ENCODE assay signal across 10 cellular contexts in the genomic region with DNA sequence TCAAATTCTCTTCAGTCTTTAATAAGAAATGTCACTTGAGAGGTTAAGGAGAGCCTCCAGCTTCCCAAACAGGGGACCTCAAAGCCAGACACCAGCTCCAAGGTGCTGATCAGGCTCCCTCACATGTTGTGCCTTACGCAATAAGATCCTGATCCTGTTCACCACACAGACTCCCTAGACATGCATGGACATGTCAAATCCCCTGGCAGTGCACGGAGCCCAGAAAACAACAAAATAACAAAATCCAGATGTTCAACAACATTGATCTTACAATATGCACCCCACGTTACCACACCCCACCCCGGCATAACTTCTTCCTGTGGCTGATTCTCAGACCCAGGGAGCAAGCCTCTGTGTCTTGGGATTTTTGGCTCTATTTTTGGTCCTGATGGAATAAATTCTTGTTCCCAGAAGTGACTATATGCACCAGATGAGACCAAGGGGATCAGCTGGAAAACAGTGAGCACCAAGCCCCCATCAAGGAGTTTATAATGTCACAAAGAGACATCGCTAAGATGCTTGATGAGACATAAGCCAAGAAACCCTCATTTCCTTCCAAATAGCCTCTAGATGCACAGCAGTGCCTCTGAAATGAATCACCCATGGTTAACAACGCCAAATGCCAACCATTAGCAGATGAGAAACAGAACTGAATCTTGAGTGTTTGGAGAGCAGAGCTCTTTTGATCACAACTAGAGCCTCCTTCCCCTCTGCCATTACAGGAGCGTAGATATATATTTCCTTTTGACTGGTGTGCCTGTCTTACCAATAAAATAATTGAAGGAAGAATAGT.
DNase-seq lines count a peak whose midpoint lies in the region; ATAC-seq, FAIRE-seq and TF ChIP-seq lines count a peak whose summit lies in the region.
"Had no signal": no experiment of that assay in that cellular context is flagged by ENCODE, and none has a peak within 500 bp of the region (broad histone marks: within the 10 kb centered on the region; RNA-seq: fewer than 3 reads in every experiment).

No MANE protein-coding gene starts in this region.

- TF ChIP-seq RAD21 in IMR-90 (IDR thresholded peaks at IDR 0.05; ENCODE audit: low read length): no peak

- peak overlapping the region; percentile 78; the same call in 1 of the 2 replicates for H2BK20ac ChIP-seq in IMR-90 (ENCODE audit: low read depth, low read length)

- H2BK120ac ChIP-seq in IMR-90 (ENCODE audit: low read depth, low read length): peak overlapping the region; percentile 86

- peak overlapping the region; percentile 24; the same call in 1 of the 2 replicates for H2AK5ac ChIP-seq in IMR-90 (ENCODE audit: low read depth, low read length)

- H3K9me3 ChIP-seq in IMR-90 (ENCODE audit: control insufficient read depth, insufficient read depth, low read length) (no peaks in the 10 kb centered on the region), ascending aorta (no peaks in the 10 kb centered on the region)

- DNase-seq in GM12865 (ENCODE audit: low read depth) (peak; percentile 58), IMR-90 (peak; percentile 72), astrocyte of the spinal cord (ENCODE audit: low read depth, low spot score) (peak; percentile 73), myocyte (ENCODE audit: low read depth) (peak; percentile 26), ascending aorta (ENCODE audit: low spot score in 2 of 2) (no peak), RCC 7860 (ENCODE audit: low spot score) (no peak)
- DNase-seq in activated CD4-positive, CD25-positive, alpha-beta regulatory T cell treated with anti-CD3 and anti-CD28 coated beads, Interleukin-2, amount 50 U/mL, for 72 hours: no peak
- DNase-seq: activated CD8-positive, alpha-beta memory T cell treated with anti-CD3 and anti-CD28 coated beads, Interleukin-2, amount 50 U/mL, for 4 hours; posterior cingulate gyrus had no signal

- peak overlapping the region in 1 of 2 experiments; percentile 79; a peak in 2 of 4 replicates for H4K8ac ChIP-seq in IMR-90 (ENCODE audit: low read depth in 2 of 2, low read length in 2 of 2)

- peak overlapping the region; percentile 67 for H3K18ac ChIP-seq in IMR-90 (ENCODE audit: low read depth, low read length)

- ATAC-seq in IMR-90 (ENCODE audit: low read depth): peak; percentile 62

- H3K4me1 ChIP-seq in IMR-90 (ENCODE audit: control insufficient read depth, insufficient read depth, low read length): peaks cover 8% of the 10 kb centered on the region
- no peaks in the 10 kb centered on the region for H3K4me1 ChIP-seq in ascending aorta

- H4K5ac ChIP-seq in IMR-90 (ENCODE audit: low read depth, low read length): peak overlapping the region; percentile 57; the same call in 1 of the 2 replicates

- H3K27me3 ChIP-seq in IMR-90 (ENCODE audit: control insufficient read depth, insufficient read depth, low read length) (no peaks in the 10 kb centered on the region), ascending aorta (no peaks in the 10 kb centered on the region)

- peak overlapping the region; percentile 10 for H3K14ac ChIP-seq in IMR-90 (replicated peaks; ENCODE audit: low read depth, low read length)

- CTCF ChIA-PET in IMR-90 (lab: Yijun Ruan, JAX): interaction anchor here (0.6 kb wide), 2 partner anchors 15 to 119 kb away, joined by 3 read pairs; no protein-coding TSS in a partner anchor

- no peak overlapping the region for H3K9ac ChIP-seq in IMR-90 (ENCODE audit: low read depth, low read length)

- POLR2A ChIA-PET in IMR-90 (lab: Charles Lee; ENCODE audit: unreplicated experiment): no interaction called here

- H3K56ac ChIP-seq in IMR-90 (ENCODE audit: extremely low read depth, insufficient read depth, low read length): no peak overlapping the region

- H3K27ac ChIP-seq in IMR-90 (ENCODE audit: insufficient read depth, low read length) (peak overlapping the region; percentile 62; the same call in 1 of the 2 replicates), ascending aorta (no peak overlapping the region)

- TF ChIP-seq CTCF in GM12865 (IDR thresholded peaks at IDR 0.05; ENCODE audit: insufficient read depth, low read depth, low read length, missing control alignments) (no peak), IMR-90 (conservative IDR thresholded peaks at IDR 0.05; ENCODE audit: low read depth, low read length) (no peak), astrocyte of the spinal cord (IDR thresholded peaks at IDR 0.05; ENCODE audit: low read depth, low read length) (no peak), ascending aorta (IDR thresholded peaks at IDR 0.05) (no peak)

- H2AFZ ChIP-seq in IMR-90 (replicated peaks; ENCODE audit: low read length, poor library complexity): peak overlapping the region; percentile 47

- no peak for FAIRE-seq in RCC 7860 (lab: Jason Lieb, UNC)
- FAIRE-seq: islet of Langerhans had no signal

- H3K4me2 ChIP-seq in IMR-90 (ENCODE audit: low read depth, low read length): no peak overlapping the region

- no peak for TF ChIP-seq POLR2A in IMR-90 (IDR thresholded peaks at IDR 0.05; ENCODE audit: low read depth, low read length)

- peak overlapping the region; percentile 67; the same call in 1 of the 2 replicates for H3K23ac ChIP-seq in IMR-90 (ENCODE audit: low read depth, low read length)

- BruUV-seq in IMR-90 (replicated peaks; lab: Mats Ljungman, UMichigan): no TSS peak

- dilution Hi-C loops in IMR-90 (cut with HindIII; ENCODE audit: low sequenced_read_pairs, unreplicated experiment): no loop called here

- peak overlapping the region; percentile 61 for H4K91ac ChIP-seq in IMR-90 (ENCODE audit: insufficient read depth, low read depth, low read length)

- intact Hi-C loops in IMR-90 (cut with micrococcal nuclease) (no loop called here), ascending aorta (cut with DNase I) (no loop called here)

- peak overlapping the region; percentile 81 for H2BK5ac ChIP-seq in IMR-90 (ENCODE audit: low read depth, low read length, poor library complexity, severe bottlenecking)

- in situ Hi-C loops in IMR-90 (cut with MboI; ENCODE audit: low sequenced_read_pairs) (no loop called here), astrocyte of the spinal cord (cut with HindIII; ENCODE audit: low sequenced_read_pairs) (no loop called here)

- 100% methylated on average over 1 of the region's 7 CpGs; no CpG with 5 or more reads in 1 of the 2 experiments for WGBS in IMR-90 (ENCODE audit: extremely low coverage in 2 of 2, insufficient read length in 1 of 2), 2 experiments

- H3K9me1 ChIP-seq in IMR-90 (ENCODE audit: insufficient read depth, low read length): 0 out of 2 replicates have a peak, but pooled peaks cover 6% of the 10 kb centered on the region

- H3K79me1 ChIP-seq in IMR-90 (ENCODE audit: low read depth in 1 of 2, low read length in 2 of 2): peaks cover 0 to 5% of the 10 kb centered on the region in 2 experiments; a peak in 2 of 4 replicates

- H2BK15ac ChIP-seq in IMR-90 (ENCODE audit: low read depth, low read length): peak overlapping the region; percentile 57; the same call in 1 of the 3 replicates

- H4K20me1 ChIP-seq in IMR-90 (ENCODE audit: insufficient read depth, low read length): no peaks in the 10 kb centered on the region

- H3K4me3 ChIP-seq in GM12865 (ENCODE audit: low read depth, low read length) (no peak overlapping the region), IMR-90 (ENCODE audit: insufficient read depth, low read depth, low read length) (no peak overlapping the region), astrocyte of the spinal cord (ENCODE audit: low read depth, low read length) (no peak overlapping the region), ascending aorta (no peak overlapping the region)

- peak overlapping the region; percentile 51 for H2AK9ac ChIP-seq in IMR-90 (replicated peaks; ENCODE audit: low read depth, low read length, poor library complexity)

- H3K36me3 ChIP-seq in IMR-90 (ENCODE audit: control insufficient read depth, insufficient read depth, low read length) (no peaks in the 10 kb centered on the region), ascending aorta (no peaks in the 10 kb centered on the region)

- H3K4ac ChIP-seq in IMR-90 (ENCODE audit: low read depth, low read length): peak overlapping the region; percentile 76

TF ChIP-seq in IMR-90, 13 proteins besides CTCF, POLR2A, EP300 and RAD21:
- TF ChIP-seq SMC3 (IDR thresholded peaks at IDR 0.05; ENCODE audit: low read depth, low read length): no peak
- TF ChIP-seq FOS (IDR thresholded peaks at IDR 0.05; ENCODE audit: low read depth, low read length): no peak
- TF ChIP-seq CHD1 (IDR thresholded peaks at IDR 0.05; ENCODE audit: low read depth, low read length): no peak
- peak; percentile 91 for TF ChIP-seq CEBPB (IDR thresholded peaks at IDR 0.05; ENCODE audit: low read depth, low read length)

Comparison
In these comparisons a context has a peak if more than half of its experiments do, and no peak if none do; other contexts are left out.
1. DNase-seq: peak in GM12865 (single experiment), IMR-90 (single experiment), astrocyte of the spinal cord (single experiment) and myocyte (single experiment); none in ascending aorta (0 of 2), activated CD4-positive, CD25-positive, alpha-beta regulatory T cell treated with anti-CD3 and anti-CD28 coated beads, Interleukin-2, amount 50 U/mL, for 72 hours (single experiment) and RCC 7860 (single experiment).